Comparison of ENCODE assay signal across 26 cellular contexts in the genomic region with DNA sequence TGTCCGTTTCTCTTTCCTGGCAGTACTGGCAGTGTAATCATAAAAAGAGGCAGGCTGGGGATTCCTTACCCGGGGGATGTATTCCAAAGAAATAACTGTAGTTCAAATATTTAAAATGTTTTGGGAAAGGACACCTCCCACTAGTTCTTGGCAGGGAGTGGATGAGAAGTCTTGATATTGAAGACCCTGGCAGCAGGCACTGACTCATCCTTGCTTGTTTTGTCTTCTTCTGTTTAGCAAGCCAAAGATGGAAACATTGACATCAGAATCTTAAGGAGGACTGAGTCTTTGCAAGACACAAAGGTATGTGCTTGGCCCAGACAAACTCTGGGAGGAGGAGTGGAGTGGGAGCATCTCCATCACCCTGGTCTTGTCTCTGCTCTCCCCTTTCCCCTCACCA. TPM values are rescaled to one million over a fixed set of nuclear protein-coding genes. Genes with fewer than 3 reads are reported as not detected.
DNase-seq lines count a peak whose midpoint lies in the region; ATAC-seq, FAIRE-seq and TF ChIP-seq lines count a peak whose summit lies in the region.
"Had no signal": no experiment of that assay in that cellular context is flagged by ENCODE, and none has a peak within 500 bp of the region (broad histone marks: within the 10 kb centered on the region; RNA-seq: fewer than 3 reads in every experiment).

No MANE protein-coding gene starts in this region.

- BruUV-seq in IMR-90 (replicated peaks; lab: Mats Ljungman, UMichigan) = no TSS peak

- H4K91ac ChIP-seq in IMR-90 (ENCODE audit: insufficient read depth, low read depth, low read length) = peak overlapping the region; percentile 46; the same call in 1 of the 2 replicates

- FAIRE-seq in bronchial epithelial cell (lab: Jason Lieb, UNC) = no peak
- no peak for FAIRE-seq in keratinocyte (lab: Jason Lieb, UNC)
- FAIRE-seq: H1 had no signal

- H2BK120ac ChIP-seq in IMR-90 (ENCODE audit: low read depth, low read length) = peak overlapping the region; percentile 91; the same call in 1 of the 2 replicates

- peak overlapping the region; percentile 41; the same call in 1 of the 2 replicates for H4K5ac ChIP-seq in IMR-90 (ENCODE audit: low read depth, low read length)

- TF ChIP-seq CTCF in IMR-90 (conservative IDR thresholded peaks at IDR 0.05; ENCODE audit: low read depth, low read length) = no peak
- TF ChIP-seq CTCF in bronchial epithelial cell (IDR thresholded peaks at IDR 0.05; ENCODE audit: insufficient read depth, low read length, severe bottlenecking) = no peak
- no peak for TF ChIP-seq CTCF in keratinocyte (optimal IDR thresholded peaks at IDR 0.05 in 1 of 3, IDR thresholded peaks at IDR 0.05 in 1 of 3, conservative IDR thresholded peaks at IDR 0.05 in 1 of 3; ENCODE audit: extremely low read depth in 1 of 3, insufficient read depth in 2 of 3, low read length in 3 of 3)

- H3K27ac ChIP-seq in IMR-90 (ENCODE audit: insufficient read depth, low read length) (no peak overlapping the region), keratinocyte (ENCODE audit: control insufficient read depth, insufficient read depth, low read length) (peak overlapping the region; percentile 77)
- H3K27ac ChIP-seq: heart left ventricle, neural progenitor cell, Peyer's patch, upper lobe of right lung had no signal

- H3K4ac ChIP-seq in IMR-90 (ENCODE audit: low read depth, low read length) = peak overlapping the region; percentile 91

- peak overlapping the region; percentile 73 for H3K14ac ChIP-seq in IMR-90 (replicated peaks; ENCODE audit: low read depth, low read length)

- peaks cover 3% of the 10 kb centered on the region; the same call in 1 of the 2 replicates for H3K27me3 ChIP-seq in IMR-90 (ENCODE audit: control insufficient read depth, insufficient read depth, low read length)
- H3K27me3 ChIP-seq in bronchial epithelial cell (ENCODE audit: control insufficient read depth, insufficient read depth, low read length) = no peaks in the 10 kb centered on the region
- no peaks in the 10 kb centered on the region for H3K27me3 ChIP-seq in keratinocyte (ENCODE audit: control insufficient read depth, extremely low read depth, insufficient read depth, low read length)
- H3K27me3 ChIP-seq: neural progenitor cell, Peyer's patch, upper lobe of right lung had no signal

- CTCF ChIA-PET in IMR-90 (lab: Yijun Ruan, JAX) = interaction anchor here (1.1 kb wide), 3 partner anchors 20 to 22 kb away, joined by 3 to 4 read pairs (median 3); no protein-coding TSS in a partner anchor

- H3K36me3 ChIP-seq in IMR-90 (ENCODE audit: control insufficient read depth, insufficient read depth, low read length) (no peaks in the 10 kb centered on the region), bronchial epithelial cell (ENCODE audit: control insufficient read depth, insufficient read depth, low read length) (no peaks in the 10 kb centered on the region), keratinocyte (ENCODE audit: control insufficient read depth in 2 of 2, extremely low read depth in 1 of 2, insufficient read depth in 2 of 2, low read length in 2 of 2) (peaks cover 0 to 10% of the 10 kb centered on the region in 2 experiments)
- H3K36me3 ChIP-seq: heart left ventricle, neural progenitor cell, Peyer's patch, spleen, upper lobe of right lung had no signal

- H3K79me2 ChIP-seq in keratinocyte (ENCODE audit: control insufficient read depth, insufficient read depth, low read length) = no peaks in the 10 kb centered on the region

- peak overlapping the region; percentile 77; the same call in 1 of the 2 replicates for H2AK5ac ChIP-seq in IMR-90 (ENCODE audit: low read depth, low read length)

- peaks cover 6% of the 10 kb centered on the region for H3K4me1 ChIP-seq in IMR-90 (ENCODE audit: control insufficient read depth, insufficient read depth, low read length)
- peaks cover 42% of the 10 kb centered on the region for H3K4me1 ChIP-seq in keratinocyte (ENCODE audit: control insufficient read depth, extremely low read depth, insufficient read depth, low read length)
- H3K4me1 ChIP-seq: neural progenitor cell, Peyer's patch had no signal

- DNase-seq in EH (ENCODE audit: low read depth) = peak; percentile 82
- peak; percentile 51 for DNase-seq in IMR-90
- DNase-seq in bronchial epithelial cell (ENCODE audit: low read depth) = peak; percentile 46
- DNase-seq in keratinocyte (ENCODE audit: low read depth, low spot score) = no peak
- DNase-seq in NCI-H748 (lab: John Stamatoyannopoulos, UW; ENCODE audit: unreplicated experiment) = no peak
- DNase-seq: activated naive CD4-positive, alpha-beta T cell treated with anti-CD3 and anti-CD28 coated beads for 36 hours; CD4-positive, alpha-beta T cell; central memory CD4-positive, alpha-beta T cell; dermis blood vessel endothelial cell; heart left ventricle; NCI-H1092 treated with DMSO at 0.1 percent for 48 hours; NCI-H1930; NCI-H526 treated with DMSO at 0.1 percent for 48 hours; Peyer's patch; right cardiac atrium; SIG-M5; spleen; stimulated activated CD4-positive, alpha-beta T cell treated with anti-CD3 and anti-CD28 coated beads, Interleukin-2, amount 100 ng/mL, for 48 hours; substantia nigra; T1000; upper lobe of right lung had no signal

- TF ChIP-seq POLR2A in IMR-90 (IDR thresholded peaks at IDR 0.05; ENCODE audit: low read depth, low read length) = no peak

- no peak for TF ChIP-seq RAD21 in IMR-90 (IDR thresholded peaks at IDR 0.05; ENCODE audit: low read length)

- WGBS in IMR-90 (ENCODE audit: extremely low coverage in 2 of 2, insufficient read length in 1 of 2), 2 experiments = no CpG with 5 or more reads among the region's 2 CpGs

- peak overlapping the region; percentile 8 for H2AFZ ChIP-seq in IMR-90 (replicated peaks; ENCODE audit: low read length, poor library complexity)
- H2AFZ ChIP-seq in keratinocyte (ENCODE audit: control insufficient read depth, low read length) = no peak overlapping the region

- POLR2A ChIA-PET in IMR-90 (lab: Charles Lee; ENCODE audit: unreplicated experiment) = interaction anchor here (0.6 kb wide), 1 partner anchor 27 kb away, joined by 14 read pairs; no protein-coding TSS in a partner anchor

- H2BK5ac ChIP-seq in IMR-90 (ENCODE audit: low read depth, low read length, poor library complexity, severe bottlenecking) = peak overlapping the region; percentile 63

- in situ Hi-C loops in IMR-90 (cut with MboI; ENCODE audit: low sequenced_read_pairs) = no loop called here

- no peaks in the 10 kb centered on the region for H3K79me1 ChIP-seq in IMR-90 (ENCODE audit: low read depth in 1 of 2, low read length in 2 of 2)

- H2BK20ac ChIP-seq in IMR-90 (ENCODE audit: low read depth, low read length) = peak overlapping the region; percentile 91

- H3K18ac ChIP-seq in IMR-90 (ENCODE audit: low read depth, low read length) = no peak overlapping the region

- H4K20me1 ChIP-seq in IMR-90 (ENCODE audit: insufficient read depth, low read length) = no peaks in the 10 kb centered on the region
- H4K20me1 ChIP-seq in keratinocyte (ENCODE audit: control insufficient read depth, extremely low read depth, insufficient read depth, low read length) = no peaks in the 10 kb centered on the region

- H2AK9ac ChIP-seq in IMR-90 (replicated peaks; ENCODE audit: low read depth, low read length, poor library complexity) = no peak overlapping the region

- ATAC-seq in IMR-90 (ENCODE audit: low read depth) = no peak; the same call in none of the 2 replicates
- no peak for ATAC-seq in HG03095 (IDR thresholded peaks at IDR 0.05; ENCODE audit: unreplicated experiment)
- ATAC-seq in GM21619 (IDR thresholded peaks at IDR 0.05; ENCODE audit: unreplicated experiment) = no peak
- ATAC-seq: heart left ventricle, upper lobe of right lung had no signal

- H3K9ac ChIP-seq in IMR-90 (ENCODE audit: low read depth, low read length) (no peak overlapping the region), keratinocyte (ENCODE audit: control insufficient read depth, extremely low read depth, insufficient read depth, low read length) (peak overlapping the region; percentile 53)
- H3K9ac ChIP-seq: neural progenitor cell had no signal

- H3K23ac ChIP-seq in IMR-90 (ENCODE audit: low read depth, low read length) = peak overlapping the region; percentile 67; the same call in 1 of the 2 replicates

- peak overlapping the region in 1 of 2 experiments; percentile 65; a peak in 1 of 4 replicates for H4K8ac ChIP-seq in IMR-90 (ENCODE audit: low read depth in 2 of 2, low read length in 2 of 2)

- H2BK15ac ChIP-seq in IMR-90 (ENCODE audit: low read depth, low read length) = peak overlapping the region; percentile 61; the same call in 2 of the 3 replicates

- dilution Hi-C loops in IMR-90 (cut with HindIII; ENCODE audit: low sequenced_read_pairs, unreplicated experiment) = no loop called here
- dilution Hi-C loops in keratinocyte (cut with MboI; ENCODE audit: extremely low pct_ligation_motif_present, low sequenced_read_pairs) = no loop called here

- H3K9me3 ChIP-seq in IMR-90 (ENCODE audit: control insufficient read depth, insufficient read depth, low read length) = no peaks in the 10 kb centered on the region
- H3K9me3 ChIP-seq in keratinocyte (ENCODE audit: control insufficient read depth, low read depth, low read length) = no peaks in the 10 kb centered on the region
- H3K9me3 ChIP-seq: heart left ventricle, Peyer's patch, spleen, upper lobe of right lung had no signal

- H3K56ac ChIP-seq in IMR-90 (ENCODE audit: extremely low read depth, insufficient read depth, low read length) = peak overlapping the region; percentile 59; the same call in 1 of the 2 replicates

- H3K4me3 ChIP-seq in IMR-90 (ENCODE audit: insufficient read depth, low read depth, low read length) (no peak overlapping the region), bronchial epithelial cell (ENCODE audit: low read depth, low read length) (no peak overlapping the region), keratinocyte (ENCODE audit: control insufficient read depth in 2 of 3, extremely low read depth in 1 of 3, insufficient read depth in 2 of 3, low read depth in 1 of 3, low read length in 3 of 3) (peak overlapping the region in 1 of 3 experiments; percentile 51)
- H3K4me3 ChIP-seq: heart left ventricle, neural progenitor cell, Peyer's patch, spleen, upper lobe of right lung had no signal

- peaks cover 12% of the 10 kb centered on the region for H3K9me1 ChIP-seq in IMR-90 (ENCODE audit: insufficient read depth, low read length)
- no peaks in the 10 kb centered on the region for H3K9me1 ChIP-seq in keratinocyte (ENCODE audit: control insufficient read depth, extremely low read depth, insufficient read depth, low read length)

- H3K4me2 ChIP-seq in IMR-90 (ENCODE audit: low read depth, low read length) = no peak overlapping the region
- H3K4me2 ChIP-seq in keratinocyte (ENCODE audit: control insufficient read depth, extremely low read depth, insufficient read depth, low read depth, low read length) = peak overlapping the region; percentile 76
- H3K4me2 ChIP-seq: neural progenitor cell had no signal

- intact Hi-C loops in IMR-90 (cut with micrococcal nuclease) = no loop called here

RNA-seq across cellular contexts. Expression of a gene that starts 0.6 kb away (rescaled TPM):
- total RNA-seq in IMR-90 (2012; rRNA removed) (not detected in 2 replicates), bronchial epithelial cell (0.53 TPM in 1 of 2 replicates, not detected in the other)
- polyA plus RNA-seq in IMR-90 (2012; rRNA removed) (not detected in 2 replicates), keratinocyte (0.67 to 5.6 TPM (median 4.7 TPM) in 3 replicates)
- not detected in 2 replicates for polyA plus RNA-seq in IMR-90 (2012; cell fraction: cytosol; rRNA removed)
- 0.11 TPM in 1 of 2 replicates, not detected in the other for polyA plus RNA-seq in IMR-90 (2012; cell fraction: nucleus; rRNA removed; ENCODE audit: low replicate concordance)
- polyA plus RNA-seq in keratinocyte (2011; ENCODE audit: low read depth) = 3.1 TPM
- 1.2 and 3.1 TPM in 2 replicates for polyA plus RNA-seq in keratinocyte (2011; cell fraction: cytosol; rRNA removed)
- 8.0 and 9.2 TPM in 2 replicates for polyA plus RNA-seq in keratinocyte (2011; cell fraction: nucleus; rRNA removed)
- polyA plus RNA-seq in keratinocyte (2012; ENCODE audit: low replicate concordance) = 0.45 and 4.9 TPM in 2 replicates
- 0.36 to 2.4 TPM (median 2.1 TPM) in 3 replicates for polyA minus RNA-seq in keratinocyte
- 1.7 TPM for polyA minus RNA-seq in keratinocyte (2011; cell fraction: cytosol; rRNA and poly(A)+ RNA removed)
- polyA minus RNA-seq in keratinocyte (2011; cell fraction: nucleus; rRNA and poly(A)+ RNA removed) = 2.9 and 3.0 TPM in 2 replicates
- total RNA-seq: CD4-positive, alpha-beta T cell; Daoy; dermis blood vessel endothelial cell; H1; heart left ventricle; Peyer's patch; right cardiac atrium; spleen; upper lobe of right lung had no signal
- polyA plus RNA-seq: H1, heart left ventricle, right cardiac atrium, spleen had no signal

RNA-seq across cellular contexts. Expression of a gene that starts 31.2 kb away (rescaled TPM):
- total RNA-seq in IMR-90 (2012; rRNA removed) = under 0.01 and 0.18 TPM in 2 replicates
- polyA plus RNA-seq in IMR-90 (2012; rRNA removed) = 0.12 and 0.22 TPM in 2 replicates
- 0.04 TPM in 1 of 2 replicates, not detected in the other for polyA plus RNA-seq in IMR-90 (2012; cell fraction: cytosol; rRNA removed)
- polyA plus RNA-seq in IMR-90 (2012; cell fraction: nucleus; rRNA removed; ENCODE audit: low replicate concordance) = 0.05 and 0.34 TPM in 2 replicates
- total RNA-seq in bronchial epithelial cell = 0.13 and 0.26 TPM in 2 replicates
- polyA plus RNA-seq in keratinocyte = 2.1 to 3.1 TPM (median 2.3 TPM) in 3 replicates
- 3.3 TPM for polyA plus RNA-seq in keratinocyte (2011; ENCODE audit: low read depth)
- 1.7 and 2.5 TPM in 2 replicates for polyA plus RNA-seq in keratinocyte (2011; cell fraction: cytosol; rRNA removed)
- polyA plus RNA-seq in keratinocyte (2011; cell fraction: nucleus; rRNA removed) = 2.6 and 3.6 TPM in 2 replicates
- 1.3 and 5.9 TPM in 2 replicates for polyA plus RNA-seq in keratinocyte (2012; ENCODE audit: low replicate concordance)
- 0.67 to 1.5 TPM (median 0.99 TPM) in 3 replicates for polyA minus RNA-seq in keratinocyte
- polyA minus RNA-seq in keratinocyte (2011; cell fraction: cytosol; rRNA and poly(A)+ RNA removed) = not detected
- 0.21 and 1.5 TPM in 2 replicates for polyA minus RNA-seq in keratinocyte (2011; cell fraction: nucleus; rRNA and poly(A)+ RNA removed)
- total RNA-seq: CD4-positive, alpha-beta T cell; dermis blood vessel endothelial cell; H1; heart left ventricle; Peyer's patch; right cardiac atrium; upper lobe of right lung had no signal
- polyA plus RNA-seq: H1, right cardiac atrium had no signal

RNA-seq across cellular contexts. Expression of a gene that starts 55.7 kb away (rescaled TPM):
- total RNA-seq in IMR-90 (2012; rRNA removed) (not detected in 2 replicates), bronchial epithelial cell (0.38 TPM in 1 of 2 replicates, not detected in the other)
- polyA plus RNA-seq in IMR-90 (2012; rRNA removed) (0.09 and 0.29 TPM in 2 replicates), keratinocyte (1.8 to 8.1 TPM (median 1.8 TPM) in 3 replicates)
- 0.41 and 0.58 TPM in 2 replicates for polyA plus RNA-seq in IMR-90 (2012; cell fraction: cytosol; rRNA removed)
- 0.17 TPM in 1 of 2 replicates, not detected in the other for polyA plus RNA-seq in IMR-90 (2012; cell fraction: nucleus; rRNA removed; ENCODE audit: low replicate concordance)
- polyA plus RNA-seq in keratinocyte (2011; ENCODE audit: low read depth) = 0.31 TPM
- 3.2 and 4.8 TPM in 2 replicates for polyA plus RNA-seq in keratinocyte (2011; cell fraction: cytosol; rRNA removed)
- 1.5 and 3.1 TPM in 2 replicates for polyA plus RNA-seq in keratinocyte (2011; cell fraction: nucleus; rRNA removed)
- 1.7 and 6.8 TPM in 2 replicates for polyA plus RNA-seq in keratinocyte (2012; ENCODE audit: low replicate concordance)
- polyA minus RNA-seq in keratinocyte = 3.3 to 10.8 TPM (median 5.8 TPM) in 3 replicates
- 3.8 TPM for polyA minus RNA-seq in keratinocyte (2011; cell fraction: cytosol; rRNA and poly(A)+ RNA removed)
- polyA minus RNA-seq in keratinocyte (2011; cell fraction: nucleus; rRNA and poly(A)+ RNA removed) = 1.0 TPM in 1 of 2 replicates, not detected in the other
- total RNA-seq: H1 had no signal

Comparison
In these comparisons a context has a peak if more than half of its experiments do, and no peak if none do; other contexts are left out.
1. DNase-seq: peak in EH (single experiment), IMR-90 (single experiment) and bronchial epithelial cell (single experiment); none in keratinocyte (single experiment) and NCI-H748 (single experiment).